26 cellular contexts compared by ENCODE assay signal in genomic region chr4:107166181-107166580, GRCh38.
"Had no signal": no experiment of that assay in that cellular context is flagged by ENCODE, and none has a peak within 500 bp of the region (broad histone marks: within the 10 kb centered on the region; RNA-seq: fewer than 3 reads in every experiment).

No MANE protein-coding gene starts in this region.

- H3K27me3 Mint-ChIP-seq: dendritic cell treated with granulocyte-macrophage colony-stimulating factor and Interleukin-4, amounts not matched to agents 40 ng/mL and 50 ng/mL, for 4 days; effector memory CD8-positive, alpha-beta T cell; naive B cell; naive thymus-derived CD8-positive, alpha-beta T cell had no signal

- H3K4me1 ChIP-seq: esophagus squamous epithelium, gastrocnemius medialis, heart right ventricle, left lung, lower lobe of right lung had no signal

- H3K27ac Mint-ChIP-seq: dendritic cell treated with granulocyte-macrophage colony-stimulating factor and Interleukin-4, amounts not matched to agents 40 ng/mL and 50 ng/mL, for 4 days; effector memory CD8-positive, alpha-beta T cell; endodermal cell; mesothelial cell of epicardium; naive B cell; naive thymus-derived CD8-positive, alpha-beta T cell had no signal

- H3K4me3 ChIP-seq: esophagus squamous epithelium, gastrocnemius medialis, heart right ventricle, left lung, lower lobe of right lung, mucosa of descending colon had no signal

- ATAC-seq: effector memory CD8-positive, alpha-beta T cell; esophagus mucosa; gastrocnemius medialis; heart right ventricle; left cardiac atrium; left lung; left ventricle myocardium superior; lower lobe of right lung; mucosa of descending colon; naive thymus-derived CD8-positive, alpha-beta T cell had no signal

- H3K36me3 ChIP-seq: esophagus squamous epithelium, gastrocnemius medialis, heart right ventricle, left lung, lower lobe of right lung had no signal

- FAIRE-seq: islet of Langerhans, keratinocyte had no signal

- H3K27me3 ChIP-seq: esophagus squamous epithelium, gastrocnemius medialis, heart right ventricle, left lung had no signal

- H3K36me3 Mint-ChIP-seq: mesothelial cell of epicardium, naive B cell had no signal

- H3K4me1 Mint-ChIP-seq: endodermal cell; mesothelial cell of epicardium; naive B cell; naive thymus-derived CD8-positive, alpha-beta T cell had no signal

- H3K27ac ChIP-seq: epithelial cell of prostate, esophagus squamous epithelium, gastrocnemius medialis, heart right ventricle, left lung, lower lobe of right lung had no signal

- DNase-seq: cortex of kidney; effector CD8-positive, alpha-beta T cell; effector memory CD8-positive, alpha-beta T cell; endodermal cell; erythroblast; esophagus squamous epithelium; foreskin melanocyte; gastrocnemius medialis; glutamatergic neuron; head of caudate nucleus; heart right ventricle; hippocampal formation; left cardiac atrium; left lung; left ventricle myocardium superior; lower lobe of right lung; mesenchymal stem cell; mucosa of descending colon; naive B cell; naive thymus-derived CD8-positive, alpha-beta T cell had no signal

- H3K4me3 Mint-ChIP-seq: dendritic cell treated with granulocyte-macrophage colony-stimulating factor and Interleukin-4, amounts not matched to agents 40 ng/mL and 50 ng/mL, for 4 days; effector memory CD8-positive, alpha-beta T cell; endodermal cell; mesothelial cell of epicardium; naive B cell; naive thymus-derived CD8-positive, alpha-beta T cell had no signal
